Comparison of ENCODE assay signal across 8 cellular contexts in the genomic region with DNA sequence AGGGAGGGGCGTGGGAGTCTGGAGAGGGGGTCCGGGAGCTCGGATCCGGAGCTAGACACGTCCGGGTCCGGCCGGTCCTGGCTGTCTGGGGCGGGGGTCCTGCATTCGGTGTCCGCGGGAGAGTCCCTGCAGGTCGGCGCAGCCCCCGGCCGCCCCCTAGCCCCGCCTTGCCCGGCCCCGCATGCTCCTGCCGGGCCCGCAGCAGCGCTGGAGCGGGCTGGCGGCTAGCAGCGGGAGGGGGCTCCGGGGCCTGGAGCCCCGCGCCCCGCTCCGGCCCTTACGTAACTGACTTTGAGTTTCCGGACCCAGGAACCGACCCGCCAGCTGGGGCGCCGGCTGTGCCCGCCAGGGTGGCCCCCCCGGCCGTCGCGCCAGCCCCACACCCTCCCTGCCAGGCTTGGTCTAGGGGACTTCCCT. TPM values are rescaled to one million over a fixed set of nuclear protein-coding genes. Genes with fewer than 3 reads are reported as not detected.
DNase-seq lines count a peak whose midpoint lies in the region; ATAC-seq and TF ChIP-seq lines count a peak whose summit lies in the region.

No MANE protein-coding gene starts in this region.

- peak overlapping the region; percentile 93 for H3K4me3 Mint-ChIP-seq in WTC11
- H3K4me3 Mint-ChIP-seq in dendritic cell treated with granulocyte-macrophage colony-stimulating factor and Interleukin-4, amounts not matched to agents 40 ng/mL and 50 ng/mL, for 4 days: peak overlapping the region; percentile 90

- H3K18ac ChIP-seq in mesendoderm (ENCODE audit: low read length): no peak overlapping the region

- H3K9me3 Mint-ChIP-seq in WTC11: no peaks in the 10 kb centered on the region
- H3K9me3 Mint-ChIP-seq in dendritic cell treated with granulocyte-macrophage colony-stimulating factor and Interleukin-4, amounts not matched to agents 40 ng/mL and 50 ng/mL, for 4 days: no peaks in the 10 kb centered on the region

- H3K4me1 Mint-ChIP-seq in WTC11: peaks cover 41% of the 10 kb centered on the region
- H3K4me1 Mint-ChIP-seq in dendritic cell treated with granulocyte-macrophage colony-stimulating factor and Interleukin-4, amounts not matched to agents 40 ng/mL and 50 ng/mL, for 4 days (ENCODE audit: low read depth): peaks cover 63% of the 10 kb centered on the region

- H3K4me1 ChIP-seq in mesendoderm (ENCODE audit: control insufficient read depth, low read depth, low read length): peaks cover 13% of the 10 kb centered on the region
- H3K4me1 ChIP-seq in thymus (ENCODE audit: control insufficient read depth, insufficient read depth, low read length): peaks cover 21% of the 10 kb centered on the region

- H3K4ac ChIP-seq in mesendoderm (ENCODE audit: low read depth, low read length): no peak overlapping the region

- no peaks in the 10 kb centered on the region for H3K79me1 ChIP-seq in mesendoderm (ENCODE audit: low read length)

- no peak overlapping the region for H4K8ac ChIP-seq in mesendoderm (ENCODE audit: low read depth, low read length)

- no peaks in the 10 kb centered on the region for H3K36me3 Mint-ChIP-seq in WTC11
- peaks cover 15% of the 10 kb centered on the region for H3K36me3 Mint-ChIP-seq in dendritic cell treated with granulocyte-macrophage colony-stimulating factor and Interleukin-4, amounts not matched to agents 40 ng/mL and 50 ng/mL, for 4 days (ENCODE audit: low read depth)

- H3K27me3 ChIP-seq in mesendoderm (ENCODE audit: insufficient read depth, low read length, poor library complexity) (no peaks in the 10 kb centered on the region), thymus (ENCODE audit: control insufficient read depth, insufficient read depth) (no peaks in the 10 kb centered on the region)

- peak; percentile 0; the same call in 1 of the 2 replicates for ATAC-seq in WTC11
- no peak for ATAC-seq in HG03108 (IDR thresholded peaks at IDR 0.05; ENCODE audit: unreplicated experiment)

- no peaks in the 10 kb centered on the region for H3K36me3 ChIP-seq in mesendoderm (ENCODE audit: control insufficient read depth, insufficient read depth, low read length)
- H3K36me3 ChIP-seq in thymus (ENCODE audit: control insufficient read depth, insufficient read depth): no peaks in the 10 kb centered on the region

- no peak overlapping the region for H2BK120ac ChIP-seq in mesendoderm (ENCODE audit: low read depth, low read length)

- H3K4me2 ChIP-seq in mesendoderm (ENCODE audit: low read length): peak overlapping the region; percentile 47

- POLR2A ChIA-PET in WTC11 (lab: Charles Lee): interaction anchor here (0.5 to 1.1 kb wide), 4 partner anchors 10 to 221 kb away, joined by 3 to 5 read pairs (median 3); a partner anchor contains a TSS

- peak overlapping the region; percentile 62 for H3K9ac ChIP-seq in mesendoderm (ENCODE audit: low read length)

- no peak for TF ChIP-seq CTCF in WTC11 (IDR thresholded peaks at IDR 0.05)

- no peak overlapping the region for H2BK15ac ChIP-seq in mesendoderm (replicated peaks; ENCODE audit: low read depth)

- no peak overlapping the region for H2AK5ac ChIP-seq in mesendoderm (ENCODE audit: low read length)

- peak overlapping the region; percentile 75 for H3K56ac ChIP-seq in mesendoderm (ENCODE audit: low read length)

- H2BK5ac ChIP-seq in mesendoderm (ENCODE audit: low read length): no peak overlapping the region

- no peaks in the 10 kb centered on the region for H3K9me3 ChIP-seq in thymus (ENCODE audit: control insufficient read depth)

- H3K4me3 ChIP-seq in mesendoderm (ENCODE audit: low read length) (peak overlapping the region; percentile 64), thymus (ENCODE audit: low read length) (peak overlapping the region; percentile 82)

- intact Hi-C loops in dendritic cell treated with granulocyte-macrophage colony-stimulating factor and Interleukin-4, amounts not matched to agents 40 ng/mL and 50 ng/mL, for 4 days (cut with micrococcal nuclease): no loop called here

- peak; percentile 24 to 60 for DNase-seq in stimulated activated CD4-positive, alpha-beta T cell treated with anti-CD3 and anti-CD28 coated beads, Interleukin-15, amount 100 ng/mL, for 1 hour (ENCODE audit: low read depth in 1 of 2, low spot score in 1 of 2)
- DNase-seq in stimulated activated CD4-positive, alpha-beta T cell treated with anti-CD3 and anti-CD28 coated beads, Interleukin-1b, Interleukin-23, amount 100 ng/mL, for 48 hours: no peak
- DNase-seq in WTC11 (ENCODE audit: low spot score) (peak; percentile 38), mesendoderm (no peak), GDM1 (lab: John Stamatoyannopoulos, UW) (no peak)

- peaks cover 10% of the 10 kb centered on the region for H3K27me3 Mint-ChIP-seq in WTC11 (ENCODE audit: low read depth)
- H3K27me3 Mint-ChIP-seq in dendritic cell treated with granulocyte-macrophage colony-stimulating factor and Interleukin-4, amounts not matched to agents 40 ng/mL and 50 ng/mL, for 4 days: peaks cover 4% of the 10 kb centered on the region

- H4K5ac ChIP-seq in mesendoderm (ENCODE audit: low read length): no peak overlapping the region

- H3K27ac Mint-ChIP-seq in WTC11: no peak overlapping the region
- H3K27ac Mint-ChIP-seq in dendritic cell treated with granulocyte-macrophage colony-stimulating factor and Interleukin-4, amounts not matched to agents 40 ng/mL and 50 ng/mL, for 4 days: peak overlapping the region; percentile 87

- H3K79me2 ChIP-seq in mesendoderm (ENCODE audit: control insufficient read depth, insufficient read depth, low read length): no peaks in the 10 kb centered on the region

- WGBS in mesendoderm (ENCODE audit: extremely low coverage, insufficient coverage, low lambda C conversion rate): no CpG with 5 or more reads among the region's 41 CpGs
- WGBS in thymus: under 1% methylated on average over 41 of the region's 41 CpGs

- no peak overlapping the region for H3K23ac ChIP-seq in mesendoderm (ENCODE audit: low read length)

- CTCF ChIA-PET in WTC11 (lab: Charles Lee): interaction anchor here (0.9 to 2.2 kb wide), 9 partner anchors 9 to 315 kb away, joined by 3 to 22 read pairs (median 4); a partner anchor contains a TSS

- H3K27ac ChIP-seq in mesendoderm (ENCODE audit: low read depth, low read length) (no peak overlapping the region), thymus (ENCODE audit: low read depth) (peak overlapping the region; percentile 77)

TF ChIP-seq in WTC11, 78 proteins besides CTCF, POLR2A, EP300 and RAD21:
- TF ChIP-seq NFYB (CRISPR knock-in tag; conservative IDR thresholded peaks at IDR 0.05; ENCODE audit: low read depth) (0 out of 2 replicates have a peak, but pooled peaks have one; percentile 10), KAT7 (CRISPR knock-in tag; IDR thresholded peaks at IDR 0.05; ENCODE audit: borderline replicate concordance) (no peak)
- TF ChIP-seq, protein P1, sequence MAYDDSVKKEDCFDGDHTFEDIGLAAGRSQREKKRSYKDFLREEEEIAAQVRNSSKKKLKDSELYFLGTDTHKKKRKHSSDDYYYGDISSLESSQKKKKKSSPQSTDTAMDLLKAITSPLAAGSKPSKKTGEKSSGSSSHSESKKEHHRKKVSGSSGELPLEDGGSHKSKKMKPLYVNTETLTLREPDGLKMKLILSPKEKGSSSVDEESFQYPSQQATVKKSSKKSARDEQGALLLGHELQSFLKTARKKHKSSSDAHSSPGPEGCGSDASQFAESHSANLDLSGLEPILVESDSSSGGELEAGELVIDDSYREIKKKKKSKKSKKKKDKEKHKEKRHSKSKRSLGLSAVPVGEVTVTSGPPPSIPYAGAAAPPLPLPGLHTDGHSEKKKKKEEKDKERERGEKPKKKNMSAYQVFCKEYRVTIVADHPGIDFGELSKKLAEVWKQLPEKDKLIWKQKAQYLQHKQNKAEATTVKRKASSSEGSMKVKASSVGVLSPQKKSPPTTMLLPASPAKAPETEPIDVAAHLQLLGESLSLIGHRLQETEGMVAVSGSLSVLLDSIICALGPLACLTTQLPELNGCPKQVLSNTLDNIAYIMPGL (CRISPR knock-in tag; IDR thresholded peaks at IDR 0.05): peak; percentile 16; the same call in 1 of the 2 replicates

RNA-seq across cellular contexts. Expression of a gene that starts 26.9 kb away (rescaled TPM):
- total RNA-seq in WTC11 (2021): 80.6 to 85.0 TPM (median 81.2 TPM) in 3 replicates
- polyA plus RNA-seq in mesendoderm (2013, experiment 1 of 2): 40.0 TPM
- polyA plus RNA-seq in mesendoderm (2013, experiment 2 of 2): 41.4 TPM
- 18.6 TPM for polyA plus RNA-seq in thymus

Comparison
In these comparisons a context has a peak if more than half of its experiments do, and no peak if none do; other contexts are left out.
1. DNase-seq: peak in stimulated activated CD4-positive, alpha-beta T cell treated with anti-CD3 and anti-CD28 coated beads, Interleukin-15, amount 100 ng/mL, for 1 hour (2 of 2) and WTC11 (single experiment); none in stimulated activated CD4-positive, alpha-beta T cell treated with anti-CD3 and anti-CD28 coated beads, Interleukin-1b, Interleukin-23, amount 100 ng/mL, for 48 hours (single experiment), mesendoderm (single experiment) and GDM1 (single experiment).